Comparison of ENCODE assay signal across 8 cellular contexts in genomic region chr12:68451261-68452091, GRCh38.
DNase-seq lines count a peak whose midpoint lies in the region; ATAC-seq and TF ChIP-seq lines count a peak whose summit lies in the region.

No MANE protein-coding gene starts in this region.

- peaks cover 90% of the 10 kb centered on the region for H3K4me1 Mint-ChIP-seq in activated CD8-positive, alpha-beta memory T cell treated with anti-CD3 and anti-CD28 coated beads, Interleukin-2, amount 10 ng/mL, durations not matched to agents 7 days and 5 days

- TF ChIP-seq POLR2A in GM15510 (IDR thresholded peaks at IDR 0.05; ENCODE audit: borderline replicate concordance, extremely low read depth, insufficient read length), result peak; percentile 11

- peak overlapping the region; percentile 74 for H3K4me3 Mint-ChIP-seq in activated CD8-positive, alpha-beta memory T cell treated with anti-CD3 and anti-CD28 coated beads, Interleukin-2, amount 10 ng/mL, durations not matched to agents 7 days and 5 days

- peaks cover 9% of the 10 kb centered on the region for H3K36me3 Mint-ChIP-seq in activated CD8-positive, alpha-beta memory T cell treated with anti-CD3 and anti-CD28 coated beads, Interleukin-2, amount 10 ng/mL, durations not matched to agents 7 days and 5 days

- H3K9me3 Mint-ChIP-seq in activated CD8-positive, alpha-beta memory T cell treated with anti-CD3 and anti-CD28 coated beads, Interleukin-2, amount 10 ng/mL, durations not matched to agents 7 days and 5 days (ENCODE audit: low read depth), result no peaks in the 10 kb centered on the region

- no peaks in the 10 kb centered on the region for H3K27me3 Mint-ChIP-seq in activated CD8-positive, alpha-beta memory T cell treated with anti-CD3 and anti-CD28 coated beads, Interleukin-2, amount 10 ng/mL, durations not matched to agents 7 days and 5 days

- H3K27ac Mint-ChIP-seq in activated CD8-positive, alpha-beta memory T cell treated with anti-CD3 and anti-CD28 coated beads, Interleukin-2, amount 10 ng/mL, durations not matched to agents 7 days and 5 days, result peak overlapping the region; percentile 99

- CTCF ChIA-PET in activated CD8-positive, alpha-beta memory T cell treated with anti-CD3 and anti-CD28 coated beads, Interleukin-2, amount 10 ng/mL, durations not matched to agents 7 days and 5 days (lab: Charles Lee), result interaction anchor here (0.8 to 3.0 kb wide), 6 partner anchors 9 to 161 kb away, joined by 3 to 10 read pairs (median 3); no protein-coding TSS in a partner anchor

- in situ Hi-C loops in ACHN (cut with HindIII; ENCODE audit: low pct_ligation_motif_present, low pct_unique_long_range_greater_than_20kb, low sequenced_read_pairs), result no loop called here

- ATAC-seq in GM21717 (IDR thresholded peaks at IDR 0.05; ENCODE audit: unreplicated experiment), result peak; percentile 70
- ATAC-seq in activated CD8-positive, alpha-beta memory T cell treated with anti-CD3 and anti-CD28 coated beads, Interleukin-2, amount 10 ng/mL, durations not matched to agents 7 days and 5 days, result peak; percentile 75

- DNase-seq in LHCN-M2 (ENCODE audit: low read depth) (peak; percentile 21), globus pallidus (ENCODE audit: low spot score) (peak; percentile 20), ACHN (no peak), amniotic stem cell (lab: John Stamatoyannopoulos, UW) (no peak)
- DNase-seq in activated CD8-positive, alpha-beta memory T cell treated with anti-CD3 and anti-CD28 coated beads, Interleukin-2, amount 10 ng/mL, durations not matched to agents 7 days and 5 days, result peak; percentile 83
- DNase-seq in stimulated activated CD4-positive, alpha-beta T cell treated with anti-CD3 and anti-CD28 coated beads, Interleukin-12 subunit alpha, Interleukin-12 subunit beta, amount 100 ng/mL, for 24 hours (ENCODE audit: low read depth in 2 of 2), result peak; percentile 8 to 17

Comparison
In these comparisons a context has a peak if more than half of its experiments do, and no peak if none do; other contexts are left out.
1. DNase-seq: peak in LHCN-M2 (single experiment), activated CD8-positive, alpha-beta memory T cell treated with anti-CD3 and anti-CD28 coated beads, Interleukin-2, amount 10 ng/mL, durations not matched to agents 7 days and 5 days (single experiment), globus pallidus (single experiment) and stimulated activated CD4-positive, alpha-beta T cell treated with anti-CD3 and anti-CD28 coated beads, Interleukin-12 subunit alpha, Interleukin-12 subunit beta, amount 100 ng/mL, for 24 hours (2 of 2); none in ACHN (single experiment) and amniotic stem cell (single experiment).